In the genomic region with DNA sequence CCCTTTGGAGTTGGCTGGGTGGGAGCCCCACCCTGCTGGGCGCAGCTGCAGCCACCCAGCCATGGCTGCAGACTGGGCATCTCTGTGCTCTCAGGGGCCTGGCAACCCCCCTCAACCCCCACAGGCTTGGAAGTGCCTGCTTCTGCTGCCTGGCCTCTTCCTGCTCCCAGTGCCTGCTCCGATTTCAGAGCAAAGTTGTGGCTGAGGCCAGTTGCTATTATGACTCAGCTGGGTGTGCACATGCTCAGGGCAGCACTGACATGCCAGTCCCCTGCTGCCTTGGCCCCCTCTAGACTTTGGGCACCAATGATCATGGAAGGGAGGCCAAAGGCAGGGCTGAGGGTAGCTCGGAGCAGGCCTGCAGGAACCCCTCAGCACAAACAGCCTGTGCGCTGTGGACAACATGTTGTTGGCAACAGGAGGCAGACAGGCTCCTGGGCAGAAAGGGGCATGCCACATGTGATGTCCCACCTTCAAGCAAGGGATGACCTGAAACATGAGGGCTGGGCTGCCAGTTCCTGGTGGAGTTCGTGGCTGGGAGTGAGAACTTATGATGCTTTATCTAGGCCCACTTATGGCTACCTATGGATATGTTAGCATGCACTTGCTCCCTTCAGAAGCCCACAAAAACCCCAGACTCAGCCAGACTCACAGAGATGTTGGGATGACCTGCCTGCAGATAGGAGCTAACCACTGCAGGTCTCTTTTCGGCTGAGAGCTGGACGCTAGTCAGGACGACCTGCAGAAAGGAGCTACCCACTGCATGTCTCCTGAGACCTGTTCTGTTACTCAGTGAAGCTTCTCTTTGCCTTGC, we compare ENCODE assay signal across 26 cellular contexts.
DNase-seq lines count a peak whose midpoint lies in the region; ATAC-seq and TF ChIP-seq lines count a peak whose summit lies in the region.
"Had no signal": no experiment of that assay in that cellular context is flagged by ENCODE, and none has a peak within 500 bp of the region (broad histone marks: within the 10 kb centered on the region; RNA-seq: fewer than 3 reads in every experiment).

No MANE protein-coding gene starts in this region.

- no peak for ATAC-seq in activated naive CD8-positive, alpha-beta T cell treated with anti-CD3 and anti-CD28 coated beads, Interleukin-2, amount 50 U/mL, for 24 hours
- ATAC-seq in GM18907 (IDR thresholded peaks at IDR 0.05; ENCODE audit: unreplicated experiment), result no peak
- ATAC-seq: gastroesophageal sphincter, upper lobe of right lung had no signal

- H3K14ac ChIP-seq in mesenchymal stem cell (ENCODE audit: low read length in 2 of 2), result peak overlapping the region in 1 of 2 experiments; percentile 51

- no peak overlapping the region for H2BK12ac ChIP-seq in mesenchymal stem cell (ENCODE audit: low read length in 2 of 2)

- H2AFZ ChIP-seq in mesenchymal stem cell (ENCODE audit: low read depth, low read length), result peak overlapping the region; percentile 3

- WGBS in mesenchymal stem cell, result 87% methylated on average over 8 of the region's 8 CpGs
- WGBS in spleen, 5 donors, result 80 to 95% (median 93%) methylated on average over 6 to 8 of the region's 8 CpGs

- H3K4ac ChIP-seq in mesenchymal stem cell (ENCODE audit: low read depth in 1 of 2, low read length in 2 of 2), result no peak overlapping the region

- H3K27me3 Mint-ChIP-seq in activated naive CD8-positive, alpha-beta T cell treated with anti-CD3 and anti-CD28 coated beads, Interleukin-2, amount 50 U/mL, for 24 hours, result peaks cover 3% of the 10 kb centered on the region
- H3K27me3 Mint-ChIP-seq: activated B cell treated with CpG ODN at 0.5 μM for 24 hours; activated naive CD8-positive, alpha-beta T cell had no signal

- H3K9ac ChIP-seq in mesenchymal stem cell (ENCODE audit: low read length), result no peak overlapping the region

- H2BK120ac ChIP-seq in mesenchymal stem cell (ENCODE audit: low read depth, low read length), result no peak overlapping the region

- H2BK5ac ChIP-seq in mesenchymal stem cell (ENCODE audit: low read depth, low read length, poor library complexity, severe bottlenecking), result no peak overlapping the region

- H3K4me3 ChIP-seq in AG10803 (ENCODE audit: low read length) (no peak overlapping the region), choroid plexus epithelial cell (ENCODE audit: low read depth, low read length) (no peak overlapping the region), mesenchymal stem cell (ENCODE audit: insufficient read depth in 1 of 2, low read depth in 1 of 2, low read length in 2 of 2) (no peak overlapping the region), spleen (no peak overlapping the region)
- H3K4me3 ChIP-seq: gastroesophageal sphincter, prostate gland, upper lobe of right lung had no signal

- no peaks in the 10 kb centered on the region for H3K36me3 Mint-ChIP-seq in activated naive CD8-positive, alpha-beta T cell treated with anti-CD3 and anti-CD28 coated beads, Interleukin-2, amount 50 U/mL, for 24 hours (ENCODE audit: low read depth)
- H3K36me3 Mint-ChIP-seq: activated naive CD8-positive, alpha-beta T cell; CD4-positive, alpha-beta memory T cell had no signal

- TF ChIP-seq CTCF in AG10803 (conservative IDR thresholded peaks at IDR 0.05; ENCODE audit: low read length) (no peak), choroid plexus epithelial cell (conservative IDR thresholded peaks at IDR 0.05; ENCODE audit: low read depth, low read length) (no peak), spleen (IDR thresholded peaks at IDR 0.05 in 8 of 11, conservative IDR thresholded peaks at IDR 0.05 in 3 of 11) (no peak)

- TF ChIP-seq POLR2A in spleen (IDR thresholded peaks at IDR 0.05), result no peak

- H3K9me3 ChIP-seq in mesenchymal stem cell (ENCODE audit: control insufficient read depth, low read length), result no peaks in the 10 kb centered on the region
- H3K9me3 ChIP-seq in spleen, result peaks cover 0 to 13% (median 0%) of the 10 kb centered on the region in 8 donors
- H3K9me3 ChIP-seq: gastroesophageal sphincter, neutrophil, prostate gland, upper lobe of right lung had no signal

- DNase-seq in AG10803 (ENCODE audit: low read depth) (peak; percentile 10), LHCN-M2 (ENCODE audit: low read depth) (peak; percentile 41), choroid plexus epithelial cell (ENCODE audit: low read depth) (peak; percentile 23), mesenchymal stem cell (peak; percentile 22), midbrain (lab: John Stamatoyannopoulos, UW) (no peak), spleen (no peak)
- DNase-seq in activated naive CD8-positive, alpha-beta T cell treated with anti-CD3 and anti-CD28 coated beads, Interleukin-2, amount 50 U/mL, for 24 hours, result no peak
- DNase-seq: 8988T; activated B cell treated with CpG ODN at 0.5 μM for 24 hours; activated CD4-positive, alpha-beta T cell treated with anti-CD3 and anti-CD28 coated beads, Interleukin-2, amount 50 U/mL, for 4 hours; activated CD8-positive, alpha-beta memory T cell treated with anti-CD3 and anti-CD28 coated beads, Interleukin-2, amount 50 U/mL, for 4 hours; CD4-positive, alpha-beta memory T cell; cerebellar nuclear complex; hypothalamus; islet precursor cell; NCI-H187; NCI-H2227 treated with DMSO at 0.1 percent for 48 hours; NCI-H774; T-helper 9 cell; upper lobe of right lung had no signal

- no peak overlapping the region for H3K23ac ChIP-seq in mesenchymal stem cell (ENCODE audit: low read length in 2 of 2)

- intact Hi-C loops in spleen (cut with DNase I; ENCODE audit: low total_unique reads), result no loop called here

- no peak overlapping the region for H3K27ac ChIP-seq in mesenchymal stem cell (ENCODE audit: low read length, poor library complexity, severe bottlenecking)
- no peak overlapping the region for H3K27ac ChIP-seq in spleen
- H3K27ac ChIP-seq: gastroesophageal sphincter, neutrophil, prostate gland, upper lobe of right lung had no signal

- no peak overlapping the region for H3K18ac ChIP-seq in mesenchymal stem cell (ENCODE audit: low read depth in 1 of 2, low read length in 2 of 2)

- H3K27ac Mint-ChIP-seq in activated naive CD8-positive, alpha-beta T cell treated with anti-CD3 and anti-CD28 coated beads, Interleukin-2, amount 50 U/mL, for 24 hours, result no peak overlapping the region
- H3K27ac Mint-ChIP-seq: activated B cell treated with CpG ODN at 0.5 μM for 24 hours; activated naive CD8-positive, alpha-beta T cell; activated T-helper 2 cell treated with anti-CD3 and anti-CD28 coated beads, Interferon-gamma antibody, Interleukin-2, Interleukin-4, amounts not matched to agents 10 μg/mL and 5 μg/mL and 100 μg/mL, durations not matched to agents 14 hours and 24 hours and 36 hours; CD4-positive, alpha-beta memory T cell had no signal

- no peak overlapping the region for H2AK5ac ChIP-seq in mesenchymal stem cell (ENCODE audit: low read length, severe bottlenecking)

- H4K8ac ChIP-seq in mesenchymal stem cell (ENCODE audit: low read length), result no peak overlapping the region

- H3K9me3 Mint-ChIP-seq in activated naive CD8-positive, alpha-beta T cell treated with anti-CD3 and anti-CD28 coated beads, Interleukin-2, amount 50 U/mL, for 24 hours, result no peaks in the 10 kb centered on the region
- H3K9me3 Mint-ChIP-seq: activated B cell treated with CpG ODN at 0.5 μM for 24 hours; activated T-helper 2 cell treated with anti-CD3 and anti-CD28 coated beads, Interferon-gamma antibody, Interleukin-2, Interleukin-4, amounts not matched to agents 10 μg/mL and 5 μg/mL and 100 μg/mL, durations not matched to agents 14 hours and 24 hours and 36 hours; CD4-positive, alpha-beta memory T cell had no signal

- H3K4me2 ChIP-seq in mesenchymal stem cell (ENCODE audit: low read length, poor library complexity, severe bottlenecking), result no peak overlapping the region

- H3K4me1 Mint-ChIP-seq in activated naive CD8-positive, alpha-beta T cell treated with anti-CD3 and anti-CD28 coated beads, Interleukin-2, amount 50 U/mL, for 24 hours, result no peaks in the 10 kb centered on the region
- H3K4me1 Mint-ChIP-seq: activated B cell treated with CpG ODN at 0.5 μM for 24 hours; CD4-positive, alpha-beta memory T cell had no signal

- H3K79me1 ChIP-seq in mesenchymal stem cell (replicated peaks; ENCODE audit: low read length, poor library complexity, severe bottlenecking), result no peaks in the 10 kb centered on the region

- H3K27me3 ChIP-seq in mesenchymal stem cell (ENCODE audit: control insufficient read depth in 1 of 2, insufficient read depth in 1 of 2, low read length in 2 of 2) (no peaks in the 10 kb centered on the region), spleen (replicated peaks in 1 of 7) (no peaks in the 10 kb centered on the region)
- H3K27me3 ChIP-seq: gastroesophageal sphincter, neutrophil, upper lobe of right lung had no signal

- H2BK15ac ChIP-seq in mesenchymal stem cell (ENCODE audit: low read depth, poor library complexity, severe bottlenecking), result no peak overlapping the region

- H3K36me3 ChIP-seq in mesenchymal stem cell (ENCODE audit: control insufficient read depth in 1 of 2, insufficient read depth in 2 of 2, low read depth in 1 of 2, low read length in 2 of 2), result no peaks in the 10 kb centered on the region
- no peaks in the 10 kb centered on the region for H3K36me3 ChIP-seq in spleen
- H3K36me3 ChIP-seq: gastroesophageal sphincter, neutrophil, prostate gland, upper lobe of right lung had no signal

- peaks cover 11% of the 10 kb centered on the region for H3K4me1 ChIP-seq in mesenchymal stem cell (ENCODE audit: control insufficient read depth, insufficient read depth, low read depth, low read length)
- H3K4me1 ChIP-seq in spleen, result no peaks in the 10 kb centered on the region
- H3K4me1 ChIP-seq: prostate gland, upper lobe of right lung had no signal

- H4K91ac ChIP-seq in mesenchymal stem cell (ENCODE audit: low read length), result peak overlapping the region; percentile 10

- no peak overlapping the region for H3K4me3 Mint-ChIP-seq in activated naive CD8-positive, alpha-beta T cell treated with anti-CD3 and anti-CD28 coated beads, Interleukin-2, amount 50 U/mL, for 24 hours
- H3K4me3 Mint-ChIP-seq: activated B cell treated with CpG ODN at 0.5 μM for 24 hours; activated naive CD8-positive, alpha-beta T cell; CD4-positive, alpha-beta memory T cell had no signal

Comparison
In these comparisons a context has a peak if more than half of its experiments do, and no peak if none do; other contexts are left out.
1. DNase-seq: peak in AG10803 (single experiment), LHCN-M2 (single experiment), choroid plexus epithelial cell (single experiment) and mesenchymal stem cell (single experiment); none in midbrain (single experiment), spleen (single experiment) and activated naive CD8-positive, alpha-beta T cell treated with anti-CD3 and anti-CD28 coated beads, Interleukin-2, amount 50 U/mL, for 24 hours (single experiment).